Comparison of ENCODE assay signal across 1 cellular context in the genomic region with DNA sequence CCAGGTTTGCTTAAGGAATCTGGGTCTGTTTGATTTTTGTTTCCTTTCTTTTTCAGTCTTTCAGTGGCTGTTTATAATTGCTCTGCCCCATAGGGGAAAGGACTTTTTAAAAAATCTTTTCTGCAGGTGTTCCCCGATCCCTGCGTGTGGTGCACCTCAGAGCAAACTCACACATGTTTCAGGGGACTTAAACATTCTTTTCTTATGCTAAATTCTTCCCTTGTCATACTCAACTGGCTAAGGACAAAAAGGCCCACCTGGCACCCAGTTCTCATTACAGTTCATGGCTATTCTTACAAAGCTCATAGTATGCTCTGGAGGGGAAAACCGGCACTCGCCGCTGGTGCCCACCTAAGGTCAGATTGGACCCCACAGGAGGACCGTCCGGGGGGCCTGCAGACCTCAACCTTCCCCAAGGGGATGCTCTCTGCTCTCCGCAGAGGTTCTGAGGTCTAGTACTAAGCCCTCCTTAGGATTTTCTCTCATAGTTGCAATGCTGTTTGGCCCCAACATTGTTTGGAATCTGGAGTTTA.
TF ChIP-seq lines count a peak whose summit lies in the region.

No MANE protein-coding gene starts in this region.

TF ChIP-seq in H1, 55 proteins besides CTCF, POLR2A, EP300 and RAD21:
- TF ChIP-seq HDAC2 (IDR thresholded peaks at IDR 0.05; ENCODE audit: borderline replicate concordance in 1 of 2, low read depth in 2 of 2, low read length in 2 of 2) (no peak), SUZ12 (IDR thresholded peaks at IDR 0.05; ENCODE audit: low read length) (no peak), KDM1A (IDR thresholded peaks at IDR 0.05; ENCODE audit: borderline replicate concordance, low read length) (no peak), SIRT6 (IDR thresholded peaks at IDR 0.05; ENCODE audit: low read length) (no peak), POU5F1 (IDR thresholded peaks at IDR 0.05; ENCODE audit: low read depth, low read length) (0 out of 2 replicates have a peak, but pooled peaks have one; percentile 47), KDM5A (IDR thresholded peaks at IDR 0.05; ENCODE audit: low read length) (no peak), PHF8 (conservative IDR thresholded peaks at IDR 0.05; ENCODE audit: low read depth, low read length) (no peak), CHD1 (IDR thresholded peaks at IDR 0.05; ENCODE audit: low read depth, low read length) (no peak), BRCA1 (IDR thresholded peaks at IDR 0.05; ENCODE audit: low read depth, low read length) (no peak), TCF12 (IDR thresholded peaks at IDR 0.05; ENCODE audit: low read depth, low read length) (peak; percentile 63; the same call in 1 of the 2 replicates), CBX5 (IDR thresholded peaks at IDR 0.05; ENCODE audit: low read depth, low read length) (no peak)
- TF ChIP-seq, protein P1, sequence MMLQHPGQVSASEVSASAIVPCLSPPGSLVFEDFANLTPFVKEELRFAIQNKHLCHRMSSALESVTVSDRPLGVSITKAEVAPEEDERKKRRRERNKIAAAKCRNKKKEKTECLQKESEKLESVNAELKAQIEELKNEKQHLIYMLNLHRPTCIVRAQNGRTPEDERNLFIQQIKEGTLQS (IDR thresholded peaks at IDR 0.05; ENCODE audit: insufficient read depth, low read depth, low read length) = no peak
- TF ChIP-seq, protein P2, sequence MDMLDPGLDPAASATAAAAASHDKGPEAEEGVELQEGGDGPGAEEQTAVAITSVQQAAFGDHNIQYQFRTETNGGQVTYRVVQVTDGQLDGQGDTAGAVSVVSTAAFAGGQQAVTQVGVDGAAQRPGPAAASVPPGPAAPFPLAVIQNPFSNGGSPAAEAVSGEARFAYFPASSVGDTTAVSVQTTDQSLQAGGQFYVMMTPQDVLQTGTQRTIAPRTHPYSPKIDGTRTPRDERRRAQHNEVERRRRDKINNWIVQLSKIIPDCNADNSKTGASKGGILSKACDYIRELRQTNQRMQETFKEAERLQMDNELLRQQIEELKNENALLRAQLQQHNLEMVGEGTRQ (IDR thresholded peaks at IDR 0.05; ENCODE audit: low read length) = no peak
